ENCODE assay signal across 7 cellular contexts in genomic region chr10:73731588-73732375, GRCh38. TPM values are rescaled to one million over a fixed set of nuclear protein-coding genes. Genes with fewer than 3 reads are reported as not detected.
DNase-seq lines count a peak whose midpoint lies in the region; ATAC-seq and TF ChIP-seq lines count a peak whose summit lies in the region.
"Had no signal": no experiment of that assay in that cellular context is flagged by ENCODE, and none has a peak within 500 bp of the region (broad histone marks: within the 10 kb centered on the region; RNA-seq: fewer than 3 reads in every experiment).

No MANE protein-coding gene starts in this region.

- H3K9me3 ChIP-seq in GM23248 (ENCODE audit: low read depth) (no peaks in the 10 kb centered on the region), transverse colon (no peaks in the 10 kb centered on the region), tibial nerve (no peaks in the 10 kb centered on the region)

- H3K27ac ChIP-seq in GM23248, result peak overlapping the region; percentile 89
- H3K27ac ChIP-seq in transverse colon, result peak overlapping the region in 1 of 4 donors; percentile 95
- H3K27ac ChIP-seq in tibial nerve, result peak overlapping the region in 2 of 4 donors; percentile 83 to 91

- intact Hi-C loops in transverse colon (cut with DNase I; ENCODE audit: low total_unique reads), result no loop called here

- TF ChIP-seq EP300 in transverse colon (IDR thresholded peaks at IDR 0.05; ENCODE audit: low read depth) (no peak), tibial nerve (IDR thresholded peaks at IDR 0.05) (no peak)

- no peak overlapping the region for H2AFZ ChIP-seq in GM23248

- peak overlapping the region; percentile 98 for H3K4me2 ChIP-seq in GM23248 (ENCODE audit: unreplicated experiment)

- H3K9ac ChIP-seq in GM23248, result peak overlapping the region; percentile 90

- in situ Hi-C loops in GM23248 (cut with MboI), result no loop called here
- in situ Hi-C loops in transverse colon (cut with MboI; ENCODE audit: low pct_ligation_motif_present in 1 of 4, low pct_unique_long_range_greater_than_20kb in 1 of 4, low sequenced_read_pairs in 3 of 4), result no loop called here

- TF ChIP-seq CTCF in transverse colon (IDR thresholded peaks at IDR 0.05), result no peak
- TF ChIP-seq CTCF in tibial nerve (IDR thresholded peaks at IDR 0.05), result no peak

- TF ChIP-seq POLR2A in transverse colon (IDR thresholded peaks at IDR 0.05) (no peak), tibial nerve (IDR thresholded peaks at IDR 0.05) (no peak)

- ATAC-seq in natural killer cell treated with Interleukin-12 subunit alpha and Interleukin-12 subunit beta and Interleukin-15 and Interleukin-18, amount 100 ng/mL, for 72 hours, result no peak

- H4K20me1 ChIP-seq in GM23248 (ENCODE audit: insufficient read depth), result no peaks in the 10 kb centered on the region

- H3K4me1 ChIP-seq in GM23248 (ENCODE audit: insufficient read depth), result peaks cover 16% of the 10 kb centered on the region
- peaks cover 12 to 22% (median 18%) of the 10 kb centered on the region in 4 donors for H3K4me1 ChIP-seq in transverse colon
- H3K4me1 ChIP-seq in tibial nerve, result peaks cover 0 to 57% (median 14%) of the 10 kb centered on the region in 4 donors

- H3K79me2 ChIP-seq in GM23248 (ENCODE audit: insufficient read depth), result peaks cover 86% of the 10 kb centered on the region

- H3K4me1 Mint-ChIP-seq in activated naive CD8-positive, alpha-beta T cell (ENCODE audit: low read depth), result peaks cover 15% of the 10 kb centered on the region
- H3K4me1 Mint-ChIP-seq in natural killer cell treated with Interleukin-12 subunit alpha and Interleukin-12 subunit beta and Interleukin-15 and Interleukin-18, amount 100 ng/mL, for 72 hours (ENCODE audit: low read depth in 2 of 2), result peaks cover 9 to 11% of the 10 kb centered on the region in 2 donors

- H3K27me3 ChIP-seq in GM23248 (replicated peaks; ENCODE audit: insufficient read depth) (no peaks in the 10 kb centered on the region), transverse colon (no peaks in the 10 kb centered on the region), tibial nerve (no peaks in the 10 kb centered on the region)

- H3K27me3 Mint-ChIP-seq in activated naive CD8-positive, alpha-beta T cell, result no peaks in the 10 kb centered on the region
- H3K27me3 Mint-ChIP-seq in natural killer cell treated with Interleukin-12 subunit alpha and Interleukin-12 subunit beta and Interleukin-15 and Interleukin-18, amount 100 ng/mL, for 72 hours, result no peaks in the 10 kb centered on the region

- H3K36me3 ChIP-seq in GM23248 (ENCODE audit: low read depth), result 0 out of 2 replicates have a peak, but pooled peaks cover 8% of the 10 kb centered on the region
- peaks cover 0 to 8% (median 1%) of the 10 kb centered on the region in 4 donors for H3K36me3 ChIP-seq in transverse colon
- peaks cover 0 to 57% (median under 1%) of the 10 kb centered on the region in 3 donors for H3K36me3 ChIP-seq in tibial nerve

- H3K27ac Mint-ChIP-seq in activated naive CD8-positive, alpha-beta T cell, result peak overlapping the region; percentile 72
- H3K27ac Mint-ChIP-seq in natural killer cell treated with Interleukin-12 subunit alpha and Interleukin-12 subunit beta and Interleukin-15 and Interleukin-18, amount 100 ng/mL, for 72 hours, result peak overlapping the region; percentile 92 to 95

- no peaks in the 10 kb centered on the region for H3K9me3 Mint-ChIP-seq in activated naive CD8-positive, alpha-beta T cell (ENCODE audit: low read depth)
- H3K9me3 Mint-ChIP-seq in natural killer cell treated with Interleukin-12 subunit alpha and Interleukin-12 subunit beta and Interleukin-15 and Interleukin-18, amount 100 ng/mL, for 72 hours, result no peaks in the 10 kb centered on the region

- H3K36me3 Mint-ChIP-seq in activated naive CD8-positive, alpha-beta T cell, result no peaks in the 10 kb centered on the region
- H3K36me3 Mint-ChIP-seq in natural killer cell treated with Interleukin-12 subunit alpha and Interleukin-12 subunit beta and Interleukin-15 and Interleukin-18, amount 100 ng/mL, for 72 hours, result peaks cover 3% of the 10 kb centered on the region

- H3K4me3 ChIP-seq in GM23248, result peak overlapping the region; percentile 94
- H3K4me3 ChIP-seq in transverse colon, result peak overlapping the region in 1 of 4 donors; percentile 76
- peak overlapping the region in 1 of 4 donors; percentile 62 for H3K4me3 ChIP-seq in tibial nerve

- no peak for DNase-seq in GM23248
- no peak for DNase-seq in natural killer cell treated with Interleukin-12 subunit alpha and Interleukin-12 subunit beta and Interleukin-15 and Interleukin-18, amount 100 ng/mL, for 72 hours (ENCODE audit: low spot score)
- no peak for DNase-seq in transverse colon
- DNase-seq in SW480 (ENCODE audit: low spot score), result no peak
- no peak for DNase-seq in tibial nerve (ENCODE audit: low spot score in 2 of 2)
- DNase-seq: HCEC 1CT had no signal

- H3F3A ChIP-seq in GM23248 (ENCODE audit: insufficient read depth), result no peaks in the 10 kb centered on the region

- 87 to 90% methylated on average over 39 to 42 of the region's 42 CpGs for WGBS in GM23248 (ENCODE audit: low coverage in 1 of 2, low lambda C conversion rate in 2 of 2, missing lambda C conversion rate in 2 of 2), 2 experiments
- 94% methylated on average over 42 of the region's 42 CpGs; no CpG with 5 or more reads in 1 of the 2 donors for WGBS in transverse colon (ENCODE audit: low coverage in 1 of 2), 2 donors
- 87 to 91% methylated on average over 36 to 42 of the region's 42 CpGs for WGBS in tibial nerve, 2 donors

- no peaks in the 10 kb centered on the region for H3K9me2 ChIP-seq in GM23248 (ENCODE audit: insufficient read depth)

- peak overlapping the region; percentile 96 for H3K4me3 Mint-ChIP-seq in activated naive CD8-positive, alpha-beta T cell
- H3K4me3 Mint-ChIP-seq in natural killer cell treated with Interleukin-12 subunit alpha and Interleukin-12 subunit beta and Interleukin-15 and Interleukin-18, amount 100 ng/mL, for 72 hours, result peak overlapping the region; percentile 93

RNA-seq across cellular contexts. Expression of gene SEC24C, which starts 12.4 kb away (rescaled TPM):
- 75.6 and 87.1 TPM in 2 replicates for total RNA-seq in GM23248 (2014; rRNA removed; shearing (Covaris generic))
- polyA plus RNA-seq in GM23248 (2016; fragmentation: Nextera tagmentation; extraction: Ambion mirVana), result 30.6 and 31.4 TPM in 2 replicates
- total RNA-seq in natural killer cell treated with Interleukin-12 subunit alpha and Interleukin-12 subunit beta and Interleukin-15 and Interleukin-18, amount 100 ng/mL, for 72 hours, result 100 to 1,000 TPM; 152 to 172 TPM
- total RNA-seq in transverse colon (100 to 1,000 TPM in 2 of 4 donors, 10 to 100 TPM in 2; 46.7 to 104 (median 80.2) TPM), tibial nerve (10 to 100 TPM; 42.0 to 61.2 (median 43.3) TPM)

RNA-seq across cellular contexts. Expression of gene AGAP5, which starts 33.9 kb away (rescaled TPM):
- total RNA-seq in GM23248 (2014; rRNA removed; shearing (Covaris generic)), result 2.1 and 3.9 TPM in 2 replicates
- 0.75 and 0.80 TPM in 2 replicates for polyA plus RNA-seq in GM23248 (2016; fragmentation: Nextera tagmentation; extraction: Ambion mirVana)
- 10 to 100 TPM in 1 of 2 donors, 1 to 10 TPM in 1; 9.8 to 26.0 TPM for total RNA-seq in natural killer cell treated with Interleukin-12 subunit alpha and Interleukin-12 subunit beta and Interleukin-15 and Interleukin-18, amount 100 ng/mL, for 72 hours
- total RNA-seq in transverse colon, result 10 to 100 TPM in 1 of 4 donors, 1 to 10 TPM in 2, not detected in 1; 8.0 to 12.7 (median 8.6) TPM
- 10 to 100 TPM in 1 of 4 donors, 1 to 10 TPM in 3; 7.8 to 13.8 (median 8.8) TPM for total RNA-seq in tibial nerve

RNA-seq across cellular contexts. Expression of gene CHCHD1, which starts 50.1 kb away (rescaled TPM):
- 23.1 and 26.9 TPM in 2 replicates for total RNA-seq in GM23248 (2014; rRNA removed; shearing (Covaris generic))
- 66.3 and 73.0 TPM in 2 replicates for polyA plus RNA-seq in GM23248 (2016; fragmentation: Nextera tagmentation; extraction: Ambion mirVana)
- 10 to 100 TPM; 18.7 to 28.5 TPM for total RNA-seq in natural killer cell treated with Interleukin-12 subunit alpha and Interleukin-12 subunit beta and Interleukin-15 and Interleukin-18, amount 100 ng/mL, for 72 hours
- total RNA-seq in transverse colon, result 10 to 100 TPM in 3 of 4 donors, 1 to 10 TPM in 1; 2.6 to 37.4 (median 17.0) TPM
- total RNA-seq in tibial nerve, result 10 to 100 TPM in 3 of 4 donors, 1 to 10 TPM in 1; 8.2 to 33.0 (median 16.2) TPM

RNA-seq across cellular contexts. Expression of gene ZSWIM8, which starts 53.6 kb away (rescaled TPM):
- total RNA-seq in GM23248 (2014; rRNA removed; shearing (Covaris generic)), result 44.4 and 61.5 TPM in 2 replicates
- 24.3 and 25.5 TPM in 2 replicates for polyA plus RNA-seq in GM23248 (2016; fragmentation: Nextera tagmentation; extraction: Ambion mirVana)
- total RNA-seq in natural killer cell treated with Interleukin-12 subunit alpha and Interleukin-12 subunit beta and Interleukin-15 and Interleukin-18, amount 100 ng/mL, for 72 hours, result 100 to 1,000 TPM; 121 to 148 TPM
- total RNA-seq in transverse colon, result 100 to 1,000 TPM in 3 of 4 donors, 10 to 100 TPM in 1; 94.5 to 530 (median 188) TPM
- 100 to 1,000 TPM; 104 to 138 (median 121) TPM for total RNA-seq in tibial nerve
